Comparison of ENCODE assay signal across 22 cellular contexts in the genomic region with DNA sequence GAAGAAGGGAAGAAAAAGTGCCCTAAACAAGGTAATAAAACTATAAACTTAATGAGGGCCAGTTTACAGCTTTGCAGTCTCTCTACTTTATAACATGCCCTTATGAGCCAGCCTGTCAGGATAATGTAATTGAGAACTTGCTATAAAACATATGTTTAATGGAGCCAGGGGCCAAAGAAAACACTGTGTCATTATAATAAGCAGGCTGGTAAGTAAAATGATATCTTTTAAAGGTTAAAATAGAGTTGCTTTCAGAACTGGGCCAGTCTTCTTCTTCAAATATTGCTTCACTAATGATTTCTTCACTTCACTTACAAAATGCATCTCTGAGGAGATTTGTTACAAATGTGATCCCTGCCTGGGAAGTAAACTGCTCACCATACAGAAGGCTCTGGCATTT.
A peak's percentile ranks its signal among the peaks of the same experiment; 100 is the strongest.
DNase-seq lines count a peak whose midpoint lies in the region.
"Had no signal": no experiment of that assay in that cellular context is flagged by ENCODE, and none has a peak within 500 bp of the region (broad histone marks: within the 10 kb centered on the region; RNA-seq: fewer than 3 reads in every experiment).

No MANE protein-coding gene starts in this region.

- no peaks in the 10 kb centered on the region for H3K36me3 ChIP-seq in subcutaneous abdominal adipose tissue (ENCODE audit: control insufficient read depth in 5 of 5, insufficient read depth in 5 of 5, low read length in 5 of 5)
- H3K36me3 ChIP-seq: neural progenitor cell had no signal

- H3K9me3 ChIP-seq in subcutaneous abdominal adipose tissue (ENCODE audit: control insufficient read depth in 5 of 5, low read length in 5 of 5) = no peaks in the 10 kb centered on the region
- H3K9me3 ChIP-seq: A549 had no signal

- no peaks in the 10 kb centered on the region for H3K27me3 ChIP-seq in subcutaneous abdominal adipose tissue (ENCODE audit: control insufficient read depth in 5 of 5, insufficient read depth in 4 of 5, low read length in 5 of 5)
- H3K27me3 ChIP-seq: neural progenitor cell had no signal

- peaks cover 0 to 16% (median 7%) of the 10 kb centered on the region in 5 donors for H3K4me1 ChIP-seq in subcutaneous abdominal adipose tissue (ENCODE audit: control insufficient read depth in 5 of 5, insufficient read depth in 5 of 5, low read length in 5 of 5)
- H3K4me1 ChIP-seq: A549 had no signal

- no peak overlapping the region for H3K4me3 ChIP-seq in subcutaneous abdominal adipose tissue (ENCODE audit: low read depth in 1 of 5, low read length in 5 of 5)
- H3K4me3 ChIP-seq: A549, neural progenitor cell, SK-N-MC had no signal

- DNase-seq in NOMO-1 treated with DMSO at 0.1 percent for 48 hours (lab: John Stamatoyannopoulos, UW; ENCODE audit: unreplicated experiment) (peak; percentile 26), NOMO-1 treated with dmso at 0.1 percent for 144 hours (lab: John Stamatoyannopoulos, UW; ENCODE audit: unreplicated experiment) (no peak), NCI-H446 treated with DMSO at 0.1 percent for 48 hours (lab: John Stamatoyannopoulos, UW) (peak; percentile 52), fibroblast of peridontal ligament (ENCODE audit: extremely low read depth) (peak; percentile 96), KG1 (lab: John Stamatoyannopoulos, UW) (no peak), NCI-H82 (lab: John Stamatoyannopoulos, UW) (no peak), kidney tubule cell (ENCODE audit: low spot score) (no peak)
- DNase-seq: activated naive CD8-positive, alpha-beta T cell treated with anti-CD3 and anti-CD28 coated beads, Interleukin-2, amount 10 ng/mL, durations not matched to agents 7 days and 5 days; activated T-cell treated with anti-CD3 and anti-CD28 coated beads, Interleukin-2, amount 50 U/mL, for 4 hours; central memory CD4-positive, alpha-beta T cell; endodermal cell; H7; immature natural killer cell; mesendoderm; NCI-H1048; NCI-H345; OCI-M1; stimulated activated CD4-positive, alpha-beta T cell treated with anti-CD3 and anti-CD28 coated beads, Interleukin-4, amount 100 ng/mL, for 24 hours had no signal

- peak overlapping the region; percentile 25 for H3K27ac ChIP-seq in subcutaneous abdominal adipose tissue (ENCODE audit: low read depth, low read length)
- H3K27ac ChIP-seq: A549, neural progenitor cell, SK-N-MC had no signal

- H3K9ac ChIP-seq in subcutaneous abdominal adipose tissue (ENCODE audit: low read length in 5 of 5) = no peak overlapping the region
- H3K9ac ChIP-seq: neural progenitor cell had no signal

Comparison
In these comparisons a context has a peak if more than half of its experiments do, and no peak if none do; other contexts are left out.
1. DNase-seq: peak in NOMO-1 treated with DMSO at 0.1 percent for 48 hours (single experiment), NCI-H446 treated with DMSO at 0.1 percent for 48 hours (single experiment) and fibroblast of peridontal ligament (single experiment); none in NOMO-1 treated with dmso at 0.1 percent for 144 hours (single experiment), KG1 (single experiment), NCI-H82 (single experiment) and kidney tubule cell (single experiment).